1 cellular context compared by ENCODE assay signal in genomic region chr2:204268458-204268857, GRCh38.
TF ChIP-seq lines count a peak whose summit lies in the region.

No MANE protein-coding gene starts in this region.

TF ChIP-seq in IMR-90, 13 proteins besides CTCF, POLR2A, EP300 and RAD21:
- TF ChIP-seq RCOR1 (IDR thresholded peaks at IDR 0.05; ENCODE audit: insufficient replicate concordance, low read length) (no peak), RFX5 (IDR thresholded peaks at IDR 0.05; ENCODE audit: low read depth, low read length) (no peak), CEBPB (IDR thresholded peaks at IDR 0.05; ENCODE audit: low read depth, low read length) (no peak), MXI1 (IDR thresholded peaks at IDR 0.05; ENCODE audit: borderline replicate concordance, low read depth, low read length) (no peak)
